21 cellular contexts compared by ENCODE assay signal in genomic region chr6:4803343-4803744, GRCh38. TPM values are rescaled to one million over a fixed set of nuclear protein-coding genes. Genes with fewer than 3 reads are reported as not detected.
DNase-seq lines count a peak whose midpoint lies in the region; ATAC-seq and TF ChIP-seq lines count a peak whose summit lies in the region.
"Had no signal": no experiment of that assay in that cellular context is flagged by ENCODE, and none has a peak within 500 bp of the region (broad histone marks: within the 10 kb centered on the region; RNA-seq: fewer than 3 reads in every experiment).

No MANE protein-coding gene starts in this region.

- no peak for ATAC-seq in stimulated activated memory B cell treated with anti-CD40 and anti-IgM and Interleukin-4, amounts not matched to agents 10 μg/mL and 1 μg/mL and 100 μg/mL, for 72 hours
- ATAC-seq in activated CD8-positive, alpha-beta memory T cell treated with anti-CD3 and anti-CD28 coated beads, Interleukin-2, amount 10 ng/mL, durations not matched to agents 7 days and 5 days, result no peak
- ATAC-seq: body of pancreas had no signal

- CTCF ChIA-PET in mammary epithelial cell (lab: Charles Lee; ENCODE audit: low non-redundant PET), result no interaction called here
- CTCF ChIA-PET in activated CD8-positive, alpha-beta memory T cell treated with anti-CD3 and anti-CD28 coated beads, Interleukin-2, amount 10 ng/mL, durations not matched to agents 7 days and 5 days (lab: Charles Lee), result no interaction called here

- 64% methylated on average over 5 of the region's 5 CpGs for WGBS in mammary epithelial cell (ENCODE audit: low coverage, missing lambda C conversion rate)
- 46 to 48% methylated on average over 5 of the region's 5 CpGs for WGBS in tibial nerve, 2 donors

- no peak for DNase-seq in mammary epithelial cell
- DNase-seq in breast epithelium (ENCODE audit: low spot score in 2 of 2), result no peak
- peak; percentile 27 for DNase-seq in RPMI7951 (ENCODE audit: low read depth)
- DNase-seq in immature natural killer cell, result no peak
- DNase-seq in tibial nerve (ENCODE audit: low spot score in 2 of 2), result no peak
- no peak for DNase-seq in NOMO-1 (lab: John Stamatoyannopoulos, UW; ENCODE audit: unreplicated experiment in 2 of 2)
- no peak for DNase-seq in activated CD8-positive, alpha-beta memory T cell treated with anti-CD3 and anti-CD28 coated beads, Interleukin-2, amount 10 ng/mL, durations not matched to agents 7 days and 5 days
- DNase-seq: activated naive CD4-positive, alpha-beta T cell treated with anti-CD3 and anti-CD28 coated beads, Interleukin-2, amount 50 U/mL, for 16 hours; activated T-cell treated with anti-CD3 and anti-CD28 coated beads for 4 hours; body of pancreas; CD4-positive, CD25-positive, alpha-beta regulatory T cell; DND-41; foreskin fibroblast; MG63; NCI-H187 treated with DMSO at 0.1 percent for 48 hours; NCI-H446; stimulated activated CD4-positive, alpha-beta T cell treated with anti-CD3 and anti-CD28 coated beads, Interleukin-12 subunit alpha, Interleukin-12 subunit beta, amount 100 ng/mL, for 4 hours had no signal

- no peaks in the 10 kb centered on the region for H3K9me3 ChIP-seq in mammary epithelial cell (replicated peaks; ENCODE audit: insufficient read depth, low read length)
- peaks cover 4 to 12% of the 10 kb centered on the region in 2 donors for H3K9me3 ChIP-seq in breast epithelium
- H3K9me3 ChIP-seq in tibial nerve, result peaks cover 0 to 24% (median 5%) of the 10 kb centered on the region in 4 donors
- H3K9me3 ChIP-seq: body of pancreas, prostate gland had no signal

- dilution Hi-C loops in mammary epithelial cell (cut with HindIII; ENCODE audit: low sequenced_read_pairs), result no loop called here

- H3K27ac Mint-ChIP-seq in immature natural killer cell, result peak overlapping the region in 3 of 6 donors; percentile 53 to 72 (median 66)
- peak overlapping the region; percentile 33 for H3K27ac Mint-ChIP-seq in stimulated activated memory B cell treated with anti-CD40 and anti-IgM and Interleukin-4, amounts not matched to agents 10 μg/mL and 1 μg/mL and 100 μg/mL, for 72 hours
- no peak overlapping the region for H3K27ac Mint-ChIP-seq in activated CD8-positive, alpha-beta memory T cell treated with anti-CD3 and anti-CD28 coated beads, Interleukin-2, amount 10 ng/mL, durations not matched to agents 7 days and 5 days

- peak overlapping the region; percentile 65 for H3K27ac ChIP-seq in mammary epithelial cell (ENCODE audit: insufficient read depth, low read depth, low read length)
- H3K27ac ChIP-seq in breast epithelium, result no peak overlapping the region
- no peak overlapping the region for H3K27ac ChIP-seq in tibial nerve
- H3K27ac ChIP-seq: body of pancreas, prostate gland had no signal

- no peaks in the 10 kb centered on the region for H3K27me3 Mint-ChIP-seq in immature natural killer cell (ENCODE audit: low read depth in 3 of 3)
- no peaks in the 10 kb centered on the region for H3K27me3 Mint-ChIP-seq in stimulated activated memory B cell treated with anti-CD40 and anti-IgM and Interleukin-4, amounts not matched to agents 10 μg/mL and 1 μg/mL and 100 μg/mL, for 72 hours
- H3K27me3 Mint-ChIP-seq in activated CD8-positive, alpha-beta memory T cell treated with anti-CD3 and anti-CD28 coated beads, Interleukin-2, amount 10 ng/mL, durations not matched to agents 7 days and 5 days, result no peaks in the 10 kb centered on the region
- H3K27me3 Mint-ChIP-seq: CD4-positive, CD25-positive, alpha-beta regulatory T cell had no signal

- H3K36me3 Mint-ChIP-seq in immature natural killer cell, result peaks cover 0 to 4% (median 0%) of the 10 kb centered on the region in 3 donors
- no peaks in the 10 kb centered on the region for H3K36me3 Mint-ChIP-seq in stimulated activated memory B cell treated with anti-CD40 and anti-IgM and Interleukin-4, amounts not matched to agents 10 μg/mL and 1 μg/mL and 100 μg/mL, for 72 hours
- H3K36me3 Mint-ChIP-seq in activated CD8-positive, alpha-beta memory T cell treated with anti-CD3 and anti-CD28 coated beads, Interleukin-2, amount 10 ng/mL, durations not matched to agents 7 days and 5 days, result peaks cover 9% of the 10 kb centered on the region

- no peak for TF ChIP-seq POLR2A in breast epithelium (IDR thresholded peaks at IDR 0.05)
- no peak for TF ChIP-seq POLR2A in tibial nerve (IDR thresholded peaks at IDR 0.05)

- peak overlapping the region in 4 of 5 donors; percentile 18 to 39 (median 24) for H3K4me3 Mint-ChIP-seq in immature natural killer cell
- H3K4me3 Mint-ChIP-seq in stimulated activated memory B cell treated with anti-CD40 and anti-IgM and Interleukin-4, amounts not matched to agents 10 μg/mL and 1 μg/mL and 100 μg/mL, for 72 hours, result peak overlapping the region; percentile 2
- H3K4me3 Mint-ChIP-seq in activated CD8-positive, alpha-beta memory T cell treated with anti-CD3 and anti-CD28 coated beads, Interleukin-2, amount 10 ng/mL, durations not matched to agents 7 days and 5 days, result no peak overlapping the region
- H3K4me3 Mint-ChIP-seq: neural crest cell had no signal

- H4K20me1 ChIP-seq in mammary epithelial cell (ENCODE audit: insufficient read depth, low read length), result peaks cover 8% of the 10 kb centered on the region

- BruUV-seq in mammary epithelial cell (replicated peaks; lab: Mats Ljungman, UMichigan), result no TSS peak

- H3K9ac ChIP-seq in mammary epithelial cell (ENCODE audit: insufficient read depth, low read length), result no peak overlapping the region

- H3K36me3 ChIP-seq in mammary epithelial cell (ENCODE audit: insufficient read depth, low read length) (no peaks in the 10 kb centered on the region), breast epithelium (no peaks in the 10 kb centered on the region), tibial nerve (peaks cover 0 to 3% (median 0%) of the 10 kb centered on the region in 3 donors)
- H3K36me3 ChIP-seq: MG63, prostate gland had no signal

- intact Hi-C loops in mammary epithelial cell (cut with micrococcal nuclease), result loop anchor here (10.0 kb wide), 1 partner anchor 159 kb away; no protein-coding TSS in a partner anchor
- intact Hi-C loops in breast epithelium (cut with DNase I; ENCODE audit: low total_unique reads), result no loop called here

- TF ChIP-seq EP300 in tibial nerve (IDR thresholded peaks at IDR 0.05), result no peak

- no peak overlapping the region for H2AFZ ChIP-seq in mammary epithelial cell (ENCODE audit: low read depth, low read length)

- H3K4me3 ChIP-seq in mammary epithelial cell (replicated peaks in 1 of 3; ENCODE audit: insufficient read depth in 1 of 3, low read depth in 2 of 3, low read length in 3 of 3), result no peak overlapping the region
- H3K4me3 ChIP-seq in breast epithelium, result no peak overlapping the region
- H3K4me3 ChIP-seq in tibial nerve, result no peak overlapping the region
- H3K4me3 ChIP-seq: body of pancreas, lung, MG63, prostate gland had no signal

- H3K79me2 ChIP-seq in mammary epithelial cell (ENCODE audit: insufficient read depth, low read length), result peaks cover 96% of the 10 kb centered on the region

- H3K27me3 ChIP-seq in mammary epithelial cell (ENCODE audit: insufficient read depth, low read length), result no peaks in the 10 kb centered on the region
- H3K27me3 ChIP-seq in breast epithelium, result no peaks in the 10 kb centered on the region
- no peaks in the 10 kb centered on the region for H3K27me3 ChIP-seq in tibial nerve
- H3K27me3 ChIP-seq: body of pancreas, MG63 had no signal

- no peak overlapping the region for H3K4me2 ChIP-seq in mammary epithelial cell (ENCODE audit: insufficient read depth, low read depth, low read length)

- in situ Hi-C loops in mammary epithelial cell (cut with MboI; ENCODE audit: low sequenced_read_pairs in 2 of 2), result no loop called here

- H3K4me1 Mint-ChIP-seq in immature natural killer cell, result peaks cover 85 to 93% of the 10 kb centered on the region in 2 donors
- peaks cover 81% of the 10 kb centered on the region for H3K4me1 Mint-ChIP-seq in stimulated activated memory B cell treated with anti-CD40 and anti-IgM and Interleukin-4, amounts not matched to agents 10 μg/mL and 1 μg/mL and 100 μg/mL, for 72 hours
- peaks cover 52% of the 10 kb centered on the region for H3K4me1 Mint-ChIP-seq in activated CD8-positive, alpha-beta memory T cell treated with anti-CD3 and anti-CD28 coated beads, Interleukin-2, amount 10 ng/mL, durations not matched to agents 7 days and 5 days

- no peak for TF ChIP-seq CTCF in mammary epithelial cell (conservative IDR thresholded peaks at IDR 0.05 in 1 of 2, IDR thresholded peaks at IDR 0.05 in 1 of 2; ENCODE audit: extremely low read depth in 1 of 2, insufficient read depth in 1 of 2, low read depth in 1 of 2, low read length in 2 of 2)
- TF ChIP-seq CTCF in breast epithelium (IDR thresholded peaks at IDR 0.05), result no peak
- TF ChIP-seq CTCF in tibial nerve (IDR thresholded peaks at IDR 0.05), result no peak

- H3K4me1 ChIP-seq in mammary epithelial cell (ENCODE audit: insufficient read depth, low read length) (peaks cover 34% of the 10 kb centered on the region), breast epithelium (no peaks in the 10 kb centered on the region), tibial nerve (peaks cover 0 to 49% (median 6%) of the 10 kb centered on the region in 4 donors)
- H3K4me1 ChIP-seq: prostate gland had no signal

- H3K9me3 Mint-ChIP-seq in immature natural killer cell, result peaks cover 0 to 4% (median under 1%) of the 10 kb centered on the region in 6 donors
- H3K9me3 Mint-ChIP-seq in stimulated activated memory B cell treated with anti-CD40 and anti-IgM and Interleukin-4, amounts not matched to agents 10 μg/mL and 1 μg/mL and 100 μg/mL, for 72 hours, result no peaks in the 10 kb centered on the region
- peaks cover 6% of the 10 kb centered on the region for H3K9me3 Mint-ChIP-seq in activated CD8-positive, alpha-beta memory T cell treated with anti-CD3 and anti-CD28 coated beads, Interleukin-2, amount 10 ng/mL, durations not matched to agents 7 days and 5 days (ENCODE audit: low read depth)

RNA-seq across cellular contexts. Expression of gene CDYL, which starts 27.1 kb away (rescaled TPM):
- total RNA-seq in mammary epithelial cell (10 to 100 TPM; 47.7 to 49.7 TPM), breast epithelium (10 to 100 TPM; 32.9 to 58.0 (median 40.0) TPM), tibial nerve (10 to 100 TPM; 20.3 to 37.5 (median 31.7) TPM)
- polyA plus RNA-seq in mammary epithelial cell (19.6 TPM), immature natural killer cell (10 to 100 TPM in 2 of 3 donors, 1 to 10 TPM in 1; 4.0 to 19.9 (median 13.4) TPM)
- polyA minus RNA-seq in mammary epithelial cell, result 64.8 TPM
- total RNA-seq in RPMI7951 (2014; rRNA removed; shearing (Covaris generic)), result 16.8 and 23.2 TPM in 2 replicates
- 10 to 100 TPM; 40.8 to 43.4 TPM for total RNA-seq in activated CD8-positive, alpha-beta memory T cell treated with anti-CD3 and anti-CD28 coated beads, Interleukin-2, amount 10 ng/mL, durations not matched to agents 7 days and 5 days
